ENCODE assay signal across 8 cellular contexts in the genomic region with DNA sequence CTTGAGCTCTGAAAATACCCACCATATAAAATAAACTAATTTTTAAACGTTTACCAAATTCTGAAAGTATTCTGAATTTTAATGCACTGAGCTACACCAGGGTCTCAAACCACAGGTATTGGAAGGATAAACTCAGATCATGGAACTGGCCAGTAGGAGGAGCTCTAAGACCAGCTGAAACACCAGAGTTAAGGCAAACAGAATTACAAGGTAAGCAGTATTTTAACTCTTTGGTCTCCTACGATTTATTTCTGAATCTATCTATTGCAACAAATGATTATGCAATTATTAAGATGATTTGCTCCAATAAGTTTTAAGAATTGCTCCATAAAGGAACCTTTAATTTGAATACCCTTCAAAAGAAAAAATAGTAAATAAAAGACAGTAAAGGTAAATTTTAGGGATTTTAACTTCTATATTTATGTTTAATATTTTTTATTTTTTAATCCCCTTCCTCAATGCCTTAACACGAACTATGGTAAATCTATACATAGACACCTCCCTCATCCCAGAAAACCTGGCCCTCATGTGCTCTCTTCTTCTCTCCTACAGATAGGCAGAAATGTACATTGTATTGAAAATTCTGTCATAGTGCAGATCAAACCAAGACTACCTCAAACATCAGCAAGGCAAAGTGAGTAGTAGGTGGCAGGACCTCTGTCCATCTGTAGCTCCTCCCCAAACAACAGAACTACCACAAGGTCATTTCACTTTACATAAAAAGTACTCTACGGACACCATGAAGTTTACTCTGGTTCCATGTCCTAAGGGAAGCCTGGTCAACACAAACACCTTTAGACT. TPM values are rescaled to one million over a fixed set of nuclear protein-coding genes. Genes with fewer than 3 reads are reported as not detected.
DNase-seq lines count a peak whose midpoint lies in the region; ATAC-seq and TF ChIP-seq lines count a peak whose summit lies in the region.

No MANE protein-coding gene starts in this region.

- H3K9me3 ChIP-seq in DND-41 (ENCODE audit: insufficient read depth, low read length, severe bottlenecking) (no peaks in the 10 kb centered on the region), Peyer's patch (no peaks in the 10 kb centered on the region), neutrophil (no peaks in the 10 kb centered on the region), tibial artery (no peaks in the 10 kb centered on the region)

- peaks cover 50% of the 10 kb centered on the region for H3K36me3 ChIP-seq in DND-41 (ENCODE audit: insufficient read depth, low read length)
- H3K36me3 ChIP-seq in Peyer's patch: peaks cover 0 to 5% (median 0%) of the 10 kb centered on the region in 3 donors
- H3K36me3 ChIP-seq in neutrophil: no peaks in the 10 kb centered on the region
- peaks cover 8 to 23% (median 13%) of the 10 kb centered on the region in 3 donors for H3K36me3 ChIP-seq in tibial artery

- no peaks in the 10 kb centered on the region for H3K79me2 ChIP-seq in DND-41 (ENCODE audit: insufficient read depth, low read length)

- no peak for TF ChIP-seq POLR2A in Peyer's patch (IDR thresholded peaks at IDR 0.05)

- peak overlapping the region; percentile 36 for H3K27ac ChIP-seq in DND-41 (ENCODE audit: low read length)
- H3K27ac ChIP-seq in Peyer's patch: no peak overlapping the region
- no peak overlapping the region for H3K27ac ChIP-seq in neutrophil
- no peak overlapping the region for H3K27ac ChIP-seq in tibial artery

- intact Hi-C loops in tibial artery (cut with DNase I; ENCODE audit: low total_unique reads): loop anchor here (2.0 kb wide), 1 partner anchor 231 kb away; no protein-coding TSS in a partner anchor

- H4K20me1 ChIP-seq in DND-41 (ENCODE audit: insufficient read depth, low read length): no peaks in the 10 kb centered on the region

- no peak overlapping the region for H2AFZ ChIP-seq in DND-41 (ENCODE audit: low read depth, low read length)

- DNase-seq in DND-41: peak; percentile 80
- DNase-seq in HuH-7.5 (ENCODE audit: low spot score): peak; percentile 28
- DNase-seq in Peyer's patch: peak in 2 of 3 donors; percentile 65 to 88
- DNase-seq in activated T-cell treated with anti-CD3 and anti-CD28 coated beads, Interleukin-2, amount 50 U/mL, for 48 hours: peak; percentile 65 to 70
- DNase-seq in fibroblast of mammary gland (ENCODE audit: low read depth): peak; percentile 85
- DNase-seq in tibial artery: peak in 1 of 2 donors; percentile 68

- H3K4me3 ChIP-seq in DND-41 (ENCODE audit: low read depth in 1 of 2, low read length in 2 of 2) (no peak overlapping the region), Peyer's patch (no peak overlapping the region), fibroblast of mammary gland (ENCODE audit: control insufficient read depth, low read depth, low read length) (no peak overlapping the region), neutrophil (ENCODE audit: low read depth in 1 of 2, low read length in 1 of 2) (no peak overlapping the region), tibial artery (no peak overlapping the region)

- TF ChIP-seq CTCF in DND-41 (IDR thresholded peaks at IDR 0.05; ENCODE audit: borderline replicate concordance, extremely low read depth, low read length, poor library complexity, severe bottlenecking) (peak; percentile 92), Peyer's patch (IDR thresholded peaks at IDR 0.05) (peak; percentile 59 to 98 (median 90)), fibroblast of mammary gland (conservative IDR thresholded peaks at IDR 0.05; ENCODE audit: control insufficient read depth, insufficient read depth, low read depth, low read length) (peak; percentile 93), neutrophil (IDR thresholded peaks at IDR 0.05) (peak; percentile 45), tibial artery (IDR thresholded peaks at IDR 0.05) (peak; percentile 86 to 94)

- H3K4me1 ChIP-seq in DND-41 (ENCODE audit: insufficient read depth, low read length): no peaks in the 10 kb centered on the region
- H3K4me1 ChIP-seq in Peyer's patch: no peaks in the 10 kb centered on the region
- H3K4me1 ChIP-seq in neutrophil (ENCODE audit: control insufficient read depth in 1 of 2, insufficient read depth in 1 of 2, low read depth in 1 of 2, low read length in 1 of 2): no peaks in the 10 kb centered on the region
- H3K4me1 ChIP-seq in tibial artery: peaks cover 0 to 5% (median 0%) of the 10 kb centered on the region in 4 donors

- H3K27me3 ChIP-seq in DND-41 (ENCODE audit: insufficient read depth, low read length, poor library complexity): no peaks in the 10 kb centered on the region
- H3K27me3 ChIP-seq in Peyer's patch: no peaks in the 10 kb centered on the region
- H3K27me3 ChIP-seq in neutrophil: no peaks in the 10 kb centered on the region
- no peaks in the 10 kb centered on the region for H3K27me3 ChIP-seq in tibial artery

- no peak overlapping the region for H3K9ac ChIP-seq in DND-41 (ENCODE audit: low read depth, low read length)

- peak; percentile 99 for ATAC-seq in DND-41 (ENCODE audit: insufficient read depth, low read depth)
- ATAC-seq in GM21526 (IDR thresholded peaks at IDR 0.05; ENCODE audit: low FRiP score, unreplicated experiment): peak; percentile 97

- H3K4me2 ChIP-seq in DND-41 (ENCODE audit: insufficient read depth, low read length): no peak overlapping the region

RNA-seq across cellular contexts. Expression of a gene that starts 58.4 kb away (rescaled TPM):
- total RNA-seq in Peyer's patch: 10 to 100 TPM in 2 of 4 donors, 1 to 10 TPM in 1, not detected in 1; 7.1 to 24.8 (median 15.6) TPM
